ENCODE assay signal across 11 cellular contexts in the genomic region with DNA sequence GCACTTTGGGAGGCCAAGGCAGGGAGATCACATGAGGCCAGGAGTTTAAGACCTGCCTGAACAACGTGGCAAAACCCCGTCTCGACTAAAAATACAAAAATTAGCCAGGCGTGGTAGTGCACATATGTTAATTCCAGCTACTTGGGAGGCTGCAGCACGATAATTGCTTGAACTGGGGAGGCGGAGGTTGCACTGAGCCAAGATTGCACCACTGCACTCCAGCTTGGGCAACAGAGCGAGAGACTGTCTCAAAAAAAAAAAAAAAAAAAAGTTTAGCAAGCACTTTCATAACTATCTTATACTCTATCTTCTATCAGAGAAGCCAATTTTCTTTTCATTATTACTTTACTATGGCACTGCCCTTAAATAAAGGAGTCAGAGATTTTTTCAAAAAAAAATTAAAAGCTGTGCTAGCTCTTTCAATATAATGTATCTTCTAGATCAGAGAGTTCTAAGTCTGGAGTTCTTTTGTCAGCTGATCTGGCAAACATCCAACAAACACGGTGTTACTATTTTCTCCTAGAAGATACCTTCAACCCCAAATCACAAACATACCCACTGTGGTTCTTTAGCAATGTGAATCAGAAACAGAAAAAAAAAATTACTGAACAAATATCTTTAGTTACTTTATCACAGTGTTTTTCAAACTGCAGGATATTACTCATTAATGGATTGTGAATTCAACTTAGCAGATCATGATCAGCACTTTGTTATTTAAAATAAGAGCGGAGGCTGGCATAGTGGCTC. TPM values are rescaled to one million over a fixed set of nuclear protein-coding genes. Genes with fewer than 3 reads are reported as not detected.
DNase-seq lines count a peak whose midpoint lies in the region; ATAC-seq and TF ChIP-seq lines count a peak whose summit lies in the region.
"Had no signal": no experiment of that assay in that cellular context is flagged by ENCODE, and none has a peak within 500 bp of the region (broad histone marks: within the 10 kb centered on the region; RNA-seq: fewer than 3 reads in every experiment).

No MANE protein-coding gene starts in this region.

- H3K9me3 Mint-ChIP-seq in activated T-cell treated with anti-CD3 and anti-CD28 coated beads, Interleukin-2, amount 50 U/mL, for 72 hours = no peaks in the 10 kb centered on the region

- H3K4me3 Mint-ChIP-seq in activated T-cell treated with anti-CD3 and anti-CD28 coated beads, Interleukin-2, amount 50 U/mL, for 72 hours = peak overlapping the region; percentile 62 to 84

- peaks cover 44% of the 10 kb centered on the region for H3K4me1 ChIP-seq in suprapubic skin

- peak overlapping the region; percentile 20 for H3K27ac ChIP-seq in suprapubic skin
- H3K27ac ChIP-seq: WERI-Rb-1 had no signal

- H3K27me3 ChIP-seq in suprapubic skin = no peaks in the 10 kb centered on the region

- no peak overlapping the region for H3K4me3 ChIP-seq in suprapubic skin

- H3K36me3 ChIP-seq in suprapubic skin = peaks cover 24% of the 10 kb centered on the region

- H3K36me3 Mint-ChIP-seq in activated T-cell treated with anti-CD3 and anti-CD28 coated beads, Interleukin-2, amount 50 U/mL, for 72 hours (ENCODE audit: insufficient read depth in 2 of 2) = peaks cover 3 to 12% of the 10 kb centered on the region in 2 donors

- TF ChIP-seq POLR2A in suprapubic skin (IDR thresholded peaks at IDR 0.05) = no peak

- TF ChIP-seq EP300 in suprapubic skin (IDR thresholded peaks at IDR 0.05) = no peak

- ATAC-seq in activated T-cell treated with anti-CD3 and anti-CD28 coated beads, Interleukin-2, amount 50 U/mL, for 72 hours (replicated peaks in 1 of 2) = no peak
- no peak for ATAC-seq in GM21529 (IDR thresholded peaks at IDR 0.05; ENCODE audit: unreplicated experiment)

- no peaks in the 10 kb centered on the region for H3K27me3 Mint-ChIP-seq in activated T-cell treated with anti-CD3 and anti-CD28 coated beads, Interleukin-2, amount 50 U/mL, for 72 hours (ENCODE audit: low read depth)

- H3K9me3 ChIP-seq in suprapubic skin = no peaks in the 10 kb centered on the region

- peak overlapping the region; percentile 96 for H3K27ac Mint-ChIP-seq in activated T-cell treated with anti-CD3 and anti-CD28 coated beads, Interleukin-2, amount 50 U/mL, for 72 hours

- H3K4me1 Mint-ChIP-seq in activated T-cell treated with anti-CD3 and anti-CD28 coated beads, Interleukin-2, amount 50 U/mL, for 72 hours (ENCODE audit: low read depth) = peaks cover 56% of the 10 kb centered on the region

- no peak for TF ChIP-seq CTCF in suprapubic skin (IDR thresholded peaks at IDR 0.05)

- 54% methylated on average over 9 of the region's 9 CpGs for WGBS in suprapubic skin

- no peak for DNase-seq in activated T-cell treated with anti-CD3 and anti-CD28 coated beads, Interleukin-2, amount 50 U/mL, for 72 hours
- DNase-seq in activated T-cell treated with anti-CD3 and anti-CD28 coated beads, Interleukin-2, amount 50 U/mL, for 1 hour = no peak
- DNase-seq in amniotic epithelial cell (ENCODE audit: low read depth) (peak; percentile 79), iris pigment epithelial cell (ENCODE audit: low read depth) (peak; percentile 67), suprapubic skin (ENCODE audit: low spot score in 2 of 2) (no peak), AG20443 (ENCODE audit: low spot score) (no peak), AG08395 (ENCODE audit: low spot score) (no peak)
- DNase-seq: foreskin fibroblast; stimulated activated CD4-positive, alpha-beta T cell treated with anti-CD3 and anti-CD28 coated beads, Interleukin-1b, Interleukin-23, amount 100 ng/mL, for 48 hours; WERI-Rb-1 had no signal

RNA-seq across cellular contexts. Expression of a gene that starts 3.0 kb away (rescaled TPM):
- 10 to 100 TPM; 45.7 to 46.9 TPM for total RNA-seq in activated T-cell treated with anti-CD3 and anti-CD28 coated beads, Interleukin-2, amount 50 U/mL, for 72 hours
- 10 to 100 TPM; 42.4 to 71.1 (median 46.2) TPM for total RNA-seq in suprapubic skin

RNA-seq across cellular contexts. Expression of a gene that starts 15.5 kb away (rescaled TPM):
- total RNA-seq in activated T-cell treated with anti-CD3 and anti-CD28 coated beads, Interleukin-2, amount 50 U/mL, for 72 hours = 10 to 100 TPM; 32.1 to 33.9 TPM
- total RNA-seq in suprapubic skin = 10 to 100 TPM; 21.8 to 41.1 (median 25.7) TPM

Comparison
In these comparisons a context has a peak if more than half of its experiments do, and no peak if none do; other contexts are left out.
1. DNase-seq: peak in amniotic epithelial cell (single experiment) and iris pigment epithelial cell (single experiment); none in activated T-cell treated with anti-CD3 and anti-CD28 coated beads, Interleukin-2, amount 50 U/mL, for 72 hours (0 of 2), activated T-cell treated with anti-CD3 and anti-CD28 coated beads, Interleukin-2, amount 50 U/mL, for 1 hour (single experiment), suprapubic skin (0 of 2), AG20443 (single experiment) and AG08395 (single experiment).